In genomic region chr10:75399461-75400162, GRCh38 we compare ENCODE assay signal across 1 cellular context.
TF ChIP-seq lines count a peak whose summit lies in the region.

No MANE protein-coding gene starts in this region.

TF ChIP-seq in GM23338, 12 proteins besides CTCF, POLR2A, EP300 and RAD21 (continued from another document):
- TF ChIP-seq ZNF462 (CRISPR knock-in tag; IDR thresholded peaks at IDR 0.05), result no peak
